1 cellular context compared by ENCODE assay signal in the genomic region with DNA sequence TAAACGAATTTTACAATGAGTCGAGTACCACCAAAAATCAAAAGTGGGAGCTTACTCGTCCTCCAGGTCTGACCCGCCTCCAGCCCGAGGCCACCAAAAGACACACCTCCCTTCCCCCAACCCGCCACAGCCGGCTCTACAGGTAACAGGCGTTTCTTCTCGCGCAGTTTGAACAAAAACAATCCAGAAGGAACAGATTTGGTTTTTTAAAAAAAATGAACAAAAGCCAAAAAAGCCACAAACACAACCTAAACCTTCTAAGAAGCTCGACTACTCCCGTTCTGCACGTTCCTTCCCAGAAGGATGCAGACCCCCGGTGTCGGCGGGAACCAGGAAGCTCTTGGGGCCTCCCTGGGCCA.
TF ChIP-seq lines count a peak whose summit lies in the region.

No MANE protein-coding gene starts in this region.

TF ChIP-seq in GM12878, 131 proteins besides CTCF, POLR2A, EP300 and RAD21 (continued from another document):
- TF ChIP-seq E4F1 (IDR thresholded peaks at IDR 0.05; ENCODE audit: borderline replicate concordance, partially characterized antibody) (no peak), IKZF2 (IDR thresholded peaks at IDR 0.05) (0 out of 4 replicates have a peak, but pooled peaks of 1 of the 2 experiments have one; percentile 25), SIX5 (IDR thresholded peaks at IDR 0.05; ENCODE audit: low read depth, low read length, severe bottlenecking) (no peak), CHD2 (IDR thresholded peaks at IDR 0.05; ENCODE audit: borderline replicate concordance, low read depth, low read length) (peak; percentile 66), JUND (IDR thresholded peaks at IDR 0.05; ENCODE audit: low read depth, low read length) (no peak), PML (IDR thresholded peaks at IDR 0.05; ENCODE audit: low read length) (no peak)
